9 cellular contexts compared by ENCODE assay signal in genomic region chr19:38949580-38950367, GRCh38. TPM values are rescaled to one million over a fixed set of nuclear protein-coding genes. Genes with fewer than 3 reads are reported as not detected.
A peak's percentile ranks its signal among the peaks of the same experiment; 100 is the strongest.
DNase-seq lines count a peak whose midpoint lies in the region; ATAC-seq and TF ChIP-seq lines count a peak whose summit lies in the region.
"Had no signal": no experiment of that assay in that cellular context is flagged by ENCODE, and none has a peak within 500 bp of the region (broad histone marks: within the 10 kb centered on the region; RNA-seq: fewer than 3 reads in every experiment).

No MANE protein-coding gene starts in this region.

- H3K27ac ChIP-seq in right atrium auricular region, result no peak overlapping the region
- H3K27ac ChIP-seq in psoas muscle, result no peak overlapping the region
- no peak overlapping the region for H3K27ac ChIP-seq in thyroid gland
- H3K27ac ChIP-seq: BLaER1 had no signal

- 8 to 13% (median 11%) methylated on average over 66 to 72 of the region's 72 CpGs for WGBS in psoas muscle, 3 donors
- 9 to 15% methylated on average over 23 to 26 of the region's 72 CpGs for WGBS in thyroid gland, 2 donors

- H3K36me3 ChIP-seq in right atrium auricular region (no peaks in the 10 kb centered on the region), psoas muscle (ENCODE audit: insufficient read depth in 1 of 2, low read depth in 1 of 2) (no peaks in the 10 kb centered on the region), thyroid gland (no peaks in the 10 kb centered on the region)
- H3K36me3 ChIP-seq: BLaER1 had no signal

- H3K9me3 ChIP-seq in right atrium auricular region (no peaks in the 10 kb centered on the region), psoas muscle (no peaks in the 10 kb centered on the region), thyroid gland (no peaks in the 10 kb centered on the region)
- H3K9me3 ChIP-seq: BLaER1 had no signal

- H3K4me3 ChIP-seq in right atrium auricular region, result peak overlapping the region; percentile 12 to 45
- H3K4me3 ChIP-seq in psoas muscle, result peak overlapping the region; percentile 56
- H3K4me3 ChIP-seq in thyroid gland (replicated peaks in 1 of 3), result peak overlapping the region in 1 of 3 donors; percentile 1
- H3K4me3 ChIP-seq: BLaER1 had no signal

- H3K36me3 Mint-ChIP-seq in T-cell, result no peaks in the 10 kb centered on the region

- no peak for TF ChIP-seq POLR2A in thyroid gland (IDR thresholded peaks at IDR 0.05)

- POLR2A ChIA-PET in T-cell (lab: Charles Lee), result no interaction called here

- peak overlapping the region; percentile 59 to 67 (median 60) for H3K4me3 Mint-ChIP-seq in T-cell

- no peak for TF ChIP-seq CTCF in right atrium auricular region (IDR thresholded peaks at IDR 0.05)
- TF ChIP-seq CTCF in psoas muscle (IDR thresholded peaks at IDR 0.05), result no peak
- TF ChIP-seq CTCF in thyroid gland (IDR thresholded peaks at IDR 0.05), result no peak

- peak; percentile 64 for DNase-seq in SIG-M5 treated with dmso at 0.1 percent for 504 hours (lab: John Stamatoyannopoulos, UW; ENCODE audit: unreplicated experiment)
- no peak for DNase-seq in SIG-M5 (lab: John Stamatoyannopoulos, UW)
- DNase-seq in T-cell, result peak; percentile 37 to 79 (median 68)
- peak in 55 of 56 donors; percentile 11 to 93 (median 78) for DNase-seq in amygdala (lab: John Stamatoyannopoulos, UW)
- DNase-seq in right atrium auricular region (ENCODE audit: low spot score), result peak; percentile 70
- DNase-seq in psoas muscle, result peak; percentile 87 to 88
- DNase-seq in thyroid gland, result peak; percentile 60 to 71

- intact Hi-C loops in psoas muscle (cut with DNase I) (no loop called here), thyroid gland (cut with DNase I) (loop anchor here (10.0 kb wide), 1 partner anchor 415 kb away; no protein-coding TSS in a partner anchor)

- H3K4me1 Mint-ChIP-seq in T-cell, result peaks cover 4 to 17% (median 12%) of the 10 kb centered on the region in 3 donors

- H3K9me3 Mint-ChIP-seq in T-cell, result no peaks in the 10 kb centered on the region

- H3K4me1 ChIP-seq in right atrium auricular region, result peaks cover 0 to 9% of the 10 kb centered on the region in 2 donors
- H3K4me1 ChIP-seq in psoas muscle, result peaks cover 6% of the 10 kb centered on the region
- peaks cover 7 to 8% of the 10 kb centered on the region in 2 donors for H3K4me1 ChIP-seq in thyroid gland

- no peaks in the 10 kb centered on the region for H3K27me3 ChIP-seq in right atrium auricular region
- no peaks in the 10 kb centered on the region for H3K27me3 ChIP-seq in psoas muscle (ENCODE audit: insufficient read depth in 3 of 3, low read length in 2 of 3)
- H3K27me3 ChIP-seq in thyroid gland, result peaks cover 3% of the 10 kb centered on the region
- H3K27me3 ChIP-seq: BLaER1 had no signal

- ATAC-seq in T-cell (replicated peaks in 1 of 4), result peak; percentile 91 to 97 (median 94)
- ATAC-seq in psoas muscle, result peak; percentile 89 to 95 (median 92)
- no peak for ATAC-seq in GM19467 (IDR thresholded peaks at IDR 0.05; ENCODE audit: unreplicated experiment)

- peaks cover 14 to 21% of the 10 kb centered on the region in 2 donors for H3K27me3 Mint-ChIP-seq in T-cell

- H3K27ac Mint-ChIP-seq in T-cell, result no peak overlapping the region

- CTCF ChIA-PET in T-cell (lab: Charles Lee), result no interaction called here

RNA-seq across cellular contexts. Expression of gene MRPS12, which starts 19.0 kb away (rescaled TPM):
- total RNA-seq in T-cell (10 to 100 TPM; 17.3 to 35.1 (median 32.8) TPM), right atrium auricular region (10 to 100 TPM; 39.5 to 58.7 TPM), psoas muscle (10 to 100 TPM; 33.8 to 70.6 (median 42.4) TPM), thyroid gland (10 to 100 TPM; 17.7 to 33.6 (median 22.1) TPM)
- 100 to 1,000 TPM in 1 of 3 donors, 10 to 100 TPM in 2; 70.5 to 175 (median 71.4) TPM for polyA plus RNA-seq in psoas muscle

RNA-seq across cellular contexts. Expression of gene SARS2, which starts 19.2 kb away (rescaled TPM):
- total RNA-seq in T-cell (10 to 100 TPM; 22.0 to 33.5 (median 26.0) TPM), right atrium auricular region (10 to 100 TPM; 13.7 to 24.3 TPM), psoas muscle (10 to 100 TPM; 15.1 to 17.8 (median 16.8) TPM), thyroid gland (10 to 100 TPM; 26.6 to 52.0 (median 37.8) TPM)
- 10 to 100 TPM; 13.3 to 19.8 (median 17.0) TPM for polyA plus RNA-seq in psoas muscle

RNA-seq across cellular contexts. Expression of gene FBXO17, which starts 25.8 kb away (rescaled TPM):
- total RNA-seq in T-cell (under 1 TPM in 3 of 5 donors, not detected in 2; 0.18 to 0.46 (median 0.28) TPM), right atrium auricular region (10 to 100 TPM in 1 of 2 donors, 1 to 10 TPM in 1; 5.7 to 13.1 TPM), psoas muscle (1 to 10 TPM; 1.6 to 4.3 (median 2.3) TPM), thyroid gland (10 to 100 TPM in 1 of 4 donors, 1 to 10 TPM in 3; 4.3 to 18.0 (median 8.1) TPM)
- polyA plus RNA-seq in psoas muscle, result 1 to 10 TPM; 1.7 to 3.3 (median 1.8) TPM

RNA-seq across cellular contexts. Expression of gene CCER2, which starts 37.8 kb away (rescaled TPM):
- 1 to 10 TPM; 1.1 to 1.6 (median 1.3) TPM for total RNA-seq in T-cell
- not detected for total RNA-seq in right atrium auricular region
- 1 to 10 TPM in 2 of 4 donors, under 1 TPM in 1, not detected in 1; 0.25 to 1.1 (median 1.0) TPM for total RNA-seq in psoas muscle
- polyA plus RNA-seq in psoas muscle, result under 1 TPM; 0.14 to 0.77 (median 0.21) TPM
- 1 to 10 TPM in 2 of 4 donors, not detected in 2; 1.2 to 1.9 TPM for total RNA-seq in thyroid gland

RNA-seq across cellular contexts. Expression of gene NFKBIB, which starts 50.0 kb away (rescaled TPM):
- 10 to 100 TPM; 31.9 to 36.8 (median 33.9) TPM for total RNA-seq in T-cell
- total RNA-seq in right atrium auricular region, result 10 to 100 TPM; 13.3 to 29.2 TPM
- total RNA-seq in psoas muscle, result 10 to 100 TPM; 21.9 to 41.0 (median 26.6) TPM
- polyA plus RNA-seq in psoas muscle, result 100 to 1,000 TPM in 1 of 3 donors, 10 to 100 TPM in 2; 45.5 to 109 (median 50.7) TPM
- 10 to 100 TPM; 18.6 to 23.7 (median 21.2) TPM for total RNA-seq in thyroid gland
